In the genomic region with DNA sequence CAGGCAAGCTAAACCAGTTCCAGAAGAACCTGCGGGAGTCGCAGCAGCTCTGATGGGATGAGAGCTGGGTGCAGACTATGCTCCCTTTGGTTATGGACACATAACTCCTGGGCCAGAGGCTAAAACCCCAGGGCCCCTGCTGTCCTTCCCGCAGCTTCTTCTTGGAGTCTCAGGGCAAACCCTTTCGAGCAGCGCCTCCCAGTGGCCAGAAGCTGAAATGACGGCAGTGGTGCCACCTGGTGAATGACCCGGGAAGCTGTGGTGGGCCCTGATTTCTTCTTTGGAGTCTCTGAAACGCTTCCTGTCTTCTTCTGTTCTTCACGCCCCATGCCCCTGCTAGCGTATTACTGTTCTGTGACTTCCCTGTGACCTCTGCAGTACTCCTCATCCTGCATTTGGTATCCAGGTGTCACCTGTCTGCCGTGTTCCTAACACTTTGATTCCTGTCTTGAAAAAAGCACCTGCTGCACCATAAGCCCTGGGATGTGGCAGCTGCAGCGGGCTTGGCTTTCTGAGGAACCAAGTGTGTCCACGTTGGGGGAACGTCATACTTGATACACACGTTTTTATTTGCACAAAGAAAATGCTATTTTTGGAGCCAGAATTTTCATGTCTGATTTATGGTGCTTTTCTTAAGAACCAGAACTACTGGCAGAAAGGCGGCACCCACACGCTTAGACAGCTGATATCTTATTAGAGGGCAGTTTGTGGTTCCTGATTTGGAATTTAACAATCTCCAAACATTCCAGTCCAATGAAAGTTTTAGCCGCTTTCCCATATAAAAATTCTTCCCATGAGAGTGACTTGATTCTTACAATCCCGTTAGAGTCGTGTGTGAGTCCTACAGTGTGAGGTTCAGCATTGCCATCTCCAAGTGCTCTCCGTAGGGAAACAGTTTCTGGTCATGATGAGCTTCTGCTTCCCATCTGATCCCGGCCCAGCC, we compare ENCODE assay signal across 1 cellular context.
TF ChIP-seq lines count a peak whose summit lies in the region.

No MANE protein-coding gene starts in this region.

TF ChIP-seq in IMR-90, 13 proteins besides CTCF, POLR2A, EP300 and RAD21:
- peak; percentile 46 for TF ChIP-seq SMC3 (IDR thresholded peaks at IDR 0.05; ENCODE audit: low read depth, low read length)
TF ChIP-seq in IMR-90: peak in this region for 1; not testable (repeated sequence) for 12.
